In genomic region chrX:118552501-118552900, GRCh38 we compare ENCODE assay signal across 11 cellular contexts. TPM values are rescaled to one million over a fixed set of nuclear protein-coding genes. Genes with fewer than 3 reads are reported as not detected.
DNase-seq lines count a peak whose midpoint lies in the region; ATAC-seq and TF ChIP-seq lines count a peak whose summit lies in the region.
"Had no signal": no experiment of that assay in that cellular context is flagged by ENCODE, and none has a peak within 500 bp of the region (broad histone marks: within the 10 kb centered on the region; RNA-seq: fewer than 3 reads in every experiment).

No MANE protein-coding gene starts in this region.

- H3K27ac ChIP-seq in colonic mucosa: no peak overlapping the region

- peak; percentile 15 for DNase-seq in activated CD4-positive, alpha-beta T cell treated with anti-CD3 and anti-CD28 coated beads for 36 hours
- DNase-seq in activated CD4-positive, alpha-beta T cell treated with anti-CD3 and anti-CD28 coated beads for 1 hour: no peak
- DNase-seq in NCI-H226 (peak; percentile 71), renal cortical epithelial cell (ENCODE audit: low read depth) (peak; percentile 26), colonic mucosa (no peak), activated gamma-delta T cell (lab: John Stamatoyannopoulos, UW) (no peak)
- DNase-seq: activated B cell treated with CpG ODN at 0.5 μM for 24 hours, right cardiac atrium had no signal

- ATAC-seq in activated CD4-positive, alpha-beta T cell treated with anti-CD3 and anti-CD28 coated beads for 36 hours: peak; percentile 70
- no peak for ATAC-seq in HG02970 (IDR thresholded peaks at IDR 0.05; ENCODE audit: low FRiP score, unreplicated experiment)

- H3K27me3 Mint-ChIP-seq in activated CD4-positive, alpha-beta T cell treated with anti-CD3 and anti-CD28 coated beads for 36 hours: no peaks in the 10 kb centered on the region
- no peaks in the 10 kb centered on the region for H3K27me3 Mint-ChIP-seq in dendritic cell treated with granulocyte-macrophage colony-stimulating factor and Interleukin-4, amounts not matched to agents 40 ng/mL and 50 ng/mL, for 4 days
- H3K27me3 Mint-ChIP-seq: activated B cell treated with CpG ODN at 0.5 μM for 24 hours, memory B cell had no signal

- POLR2A ChIA-PET in activated CD4-positive, alpha-beta T cell treated with anti-CD3 and anti-CD28 coated beads for 36 hours (lab: Charles Lee): no interaction called here

- CTCF ChIA-PET in activated CD4-positive, alpha-beta T cell treated with anti-CD3 and anti-CD28 coated beads for 36 hours (lab: Charles Lee): no interaction called here

- TF ChIP-seq CTCF in colonic mucosa (IDR thresholded peaks at IDR 0.05): no peak

- peaks cover 26% of the 10 kb centered on the region for H3K36me3 Mint-ChIP-seq in activated CD4-positive, alpha-beta T cell treated with anti-CD3 and anti-CD28 coated beads for 36 hours (ENCODE audit: low read depth)
- peaks cover 84% of the 10 kb centered on the region for H3K36me3 Mint-ChIP-seq in dendritic cell treated with granulocyte-macrophage colony-stimulating factor and Interleukin-4, amounts not matched to agents 40 ng/mL and 50 ng/mL, for 4 days (ENCODE audit: low read depth)

- no peaks in the 10 kb centered on the region for H3K9me3 Mint-ChIP-seq in activated CD4-positive, alpha-beta T cell treated with anti-CD3 and anti-CD28 coated beads for 36 hours (ENCODE audit: low read depth)
- H3K9me3 Mint-ChIP-seq in dendritic cell treated with granulocyte-macrophage colony-stimulating factor and Interleukin-4, amounts not matched to agents 40 ng/mL and 50 ng/mL, for 4 days: no peaks in the 10 kb centered on the region
- H3K9me3 Mint-ChIP-seq: activated B cell treated with CpG ODN at 0.5 μM for 24 hours, memory B cell had no signal

- H3K4me1 ChIP-seq in colonic mucosa: no peaks in the 10 kb centered on the region

- peaks cover 33% of the 10 kb centered on the region for H3K4me1 Mint-ChIP-seq in activated CD4-positive, alpha-beta T cell treated with anti-CD3 and anti-CD28 coated beads for 36 hours
- H3K4me1 Mint-ChIP-seq in dendritic cell treated with granulocyte-macrophage colony-stimulating factor and Interleukin-4, amounts not matched to agents 40 ng/mL and 50 ng/mL, for 4 days (ENCODE audit: low read depth): peaks cover 15% of the 10 kb centered on the region
- H3K4me1 Mint-ChIP-seq: activated B cell treated with CpG ODN at 0.5 μM for 24 hours had no signal

- no peak overlapping the region for H3K4me3 Mint-ChIP-seq in activated CD4-positive, alpha-beta T cell treated with anti-CD3 and anti-CD28 coated beads for 36 hours
- no peak overlapping the region for H3K4me3 Mint-ChIP-seq in dendritic cell treated with granulocyte-macrophage colony-stimulating factor and Interleukin-4, amounts not matched to agents 40 ng/mL and 50 ng/mL, for 4 days
- H3K4me3 Mint-ChIP-seq: activated B cell treated with CpG ODN at 0.5 μM for 24 hours, memory B cell had no signal

- intact Hi-C loops in activated CD4-positive, alpha-beta T cell treated with anti-CD3 and anti-CD28 coated beads for 36 hours (cut with DNase I, micrococcal nuclease): no loop called here
- intact Hi-C loops in dendritic cell treated with granulocyte-macrophage colony-stimulating factor and Interleukin-4, amounts not matched to agents 40 ng/mL and 50 ng/mL, for 4 days (cut with micrococcal nuclease): loop anchor here (5.0 kb wide), 1 partner anchor 55 kb away; the partner anchor contains the start of gene DOCK11
- intact Hi-C loops in colonic mucosa (cut with DNase I): no loop called here

- no peak overlapping the region for H3K27ac Mint-ChIP-seq in activated CD4-positive, alpha-beta T cell treated with anti-CD3 and anti-CD28 coated beads for 36 hours
- peak overlapping the region; percentile 76 for H3K27ac Mint-ChIP-seq in dendritic cell treated with granulocyte-macrophage colony-stimulating factor and Interleukin-4, amounts not matched to agents 40 ng/mL and 50 ng/mL, for 4 days
- H3K27ac Mint-ChIP-seq: activated B cell treated with CpG ODN at 0.5 μM for 24 hours, memory B cell had no signal

- H3K9ac ChIP-seq in colonic mucosa (ENCODE audit: low read depth in 2 of 2, low read length in 2 of 2): no peak overlapping the region

- no peaks in the 10 kb centered on the region for H3K9me3 ChIP-seq in colonic mucosa

- no peak overlapping the region for H3K4me3 ChIP-seq in colonic mucosa

- H3K36me3 ChIP-seq in colonic mucosa: no peaks in the 10 kb centered on the region

- H3K27me3 ChIP-seq in colonic mucosa: no peaks in the 10 kb centered on the region

RNA-seq across cellular contexts. Expression of gene DOCK11, which starts 56.9 kb away (rescaled TPM):
- total RNA-seq in activated CD4-positive, alpha-beta T cell treated with anti-CD3 and anti-CD28 coated beads for 36 hours: 10 to 100 TPM; 37.2 to 47.3 TPM
- total RNA-seq in renal cortical epithelial cell: 4.9 and 18.3 TPM in 2 replicates
- total RNA-seq in colonic mucosa: 1 to 10 TPM; 3.3 to 8.7 TPM

Comparison
In these comparisons a context has a peak if more than half of its experiments do, and no peak if none do; other contexts are left out.
1. DNase-seq: peak in activated CD4-positive, alpha-beta T cell treated with anti-CD3 and anti-CD28 coated beads for 36 hours (single experiment), NCI-H226 (single experiment) and renal cortical epithelial cell (single experiment); none in activated CD4-positive, alpha-beta T cell treated with anti-CD3 and anti-CD28 coated beads for 1 hour (single experiment), colonic mucosa (single experiment) and activated gamma-delta T cell (single experiment).